Comparison of ENCODE assay signal across 2 cellular contexts in the genomic region with DNA sequence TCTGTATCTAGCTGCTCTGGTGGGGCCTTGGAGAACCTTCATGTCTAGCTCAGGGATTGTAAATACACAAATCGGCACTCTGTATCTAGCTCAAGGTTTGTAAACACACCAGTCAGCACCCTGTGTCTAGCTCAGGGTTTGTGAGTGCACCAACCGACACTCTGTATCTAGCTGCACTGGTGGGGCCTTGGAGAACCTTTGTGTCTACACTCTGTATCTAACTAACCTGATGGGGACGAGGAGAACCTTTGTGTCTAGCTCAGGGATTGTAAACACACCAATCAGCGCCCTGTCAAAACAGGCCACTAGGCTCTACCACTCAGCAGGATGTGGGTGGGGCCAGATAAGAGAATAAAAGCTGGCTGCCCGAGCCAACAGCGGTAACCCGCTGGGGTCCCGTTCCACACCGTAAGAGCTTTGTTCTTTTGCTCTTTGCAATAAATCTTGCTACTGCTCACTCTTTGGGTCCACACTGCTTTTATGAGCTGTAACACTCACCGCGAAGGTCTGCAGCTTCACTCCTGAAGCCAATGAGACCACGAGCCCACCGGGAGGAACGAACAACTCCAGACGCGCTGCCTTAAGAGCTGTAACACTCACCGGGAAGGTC. TPM values are rescaled to one million over a fixed set of nuclear protein-coding genes. Genes with fewer than 3 reads are reported as not detected.
"Had no signal": no experiment of that assay in that cellular context is flagged by ENCODE, and none has a peak within 500 bp of the region (broad histone marks: within the 10 kb centered on the region; RNA-seq: fewer than 3 reads in every experiment).

No MANE protein-coding gene starts in this region.

RNA-seq across cellular contexts. Expression of a gene that starts 5.9 kb away (rescaled TPM):
- total RNA-seq: T-helper 1 cell treated with Interleukin-12 subunit alpha and Interleukin-12 subunit beta and Interleukin-4 antibody, amounts not matched to agents 30 ng/mL and 1 ng/mL, for 36 hours had no signal

RNA-seq across cellular contexts. Expression of a gene that starts 19.9 kb away (rescaled TPM):
- total RNA-seq: bronchial epithelial cell had no signal
